Comparison of ENCODE assay signal across 34 cellular contexts in genomic region chr19:885536-886224, GRCh38. TPM values are rescaled to one million over a fixed set of nuclear protein-coding genes. Genes with fewer than 3 reads are reported as not detected.
"Had no signal": no experiment of that assay in that cellular context is flagged by ENCODE, and none has a peak within 500 bp of the region (broad histone marks: within the 10 kb centered on the region; RNA-seq: fewer than 3 reads in every experiment).

No MANE protein-coding gene starts in this region.

- H3K4me3 ChIP-seq: body of pancreas, PC-9 had no signal

- H3K27me3 ChIP-seq: body of pancreas had no signal

- DNase-seq: activated CD4-positive, alpha-beta T cell treated with anti-CD3 and anti-CD28 coated beads, Interleukin-2, amount 10 ng/mL, durations not matched to agents 24 days and 14 days; activated CD4-positive, alpha-beta T cell treated with anti-CD3 and anti-CD28 coated beads, Interleukin-2, amount 50 U/mL, for 4 hours; activated CD8-positive, alpha-beta T cell treated with anti-CD3 and anti-CD28 coated beads for 36 hours; activated gamma-delta T cell; activated naive CD4-positive, alpha-beta T cell treated with Interleukin-2 at 50 U/mL for 16 hours; activated naive CD8-positive, alpha-beta T cell treated with anti-CD3 and anti-CD28 coated beads, Interleukin-2, amount 10 ng/mL, durations not matched to agents 7 days and 5 days; activated T-cell treated with anti-CD3 and anti-CD28 coated beads, Interleukin-2, amount 50 U/mL, for 1 hour; activated T-cell treated with anti-CD3 and anti-CD28 coated beads, Interleukin-2, amount 50 U/mL, for 72 hours; amygdala; body of pancreas; caudate nucleus; NCI-H1105; NCI-H1417 treated with DMSO at 0.1 percent for 48 hours; NCI-H187 treated with DMSO at 0.1 percent for 48 hours; NCI-H2171 treated with DMSO at 0.1 percent for 48 hours; NCI-H2227 treated with DMSO at 0.1 percent for 48 hours; NCI-H446; NCI-H526 treated with DMSO at 0.1 percent for 48 hours; NCI-H774; PC-9; Right ventricle myocardium superior; SW 1271; T-helper 1 cell; T-helper 2 cell; T1000; WERI-Rb-1 had no signal

- H3K4me2 ChIP-seq: PC-9 had no signal

- H3K9me3 ChIP-seq: body of pancreas had no signal

- H3K27ac ChIP-seq: body of pancreas, PC-9, WERI-Rb-1 had no signal

- ATAC-seq: activated CD8-positive, alpha-beta T cell treated with anti-CD3 and anti-CD28 coated beads for 36 hours; activated T-cell treated with anti-CD3 and anti-CD28 coated beads, Interleukin-2, amount 50 U/mL, for 72 hours; body of pancreas had no signal

- FAIRE-seq: astrocyte, bronchial epithelial cell, RCC 7860 had no signal

- H2AFZ ChIP-seq: PC-9 had no signal

RNA-seq across cellular contexts. Expression of gene RNU6-9, which starts 7.6 kb away (rescaled TPM):
- total RNA-seq: activated CD4-positive, alpha-beta T cell treated with anti-CD3 and anti-CD28 coated beads, Interleukin-2, amount 10 ng/mL, durations not matched to agents 24 days and 14 days; activated CD8-positive, alpha-beta memory T cell treated with anti-CD3 and anti-CD28 coated beads for 36 hours; activated CD8-positive, alpha-beta T cell treated with anti-CD3 and anti-CD28 coated beads for 36 hours; activated naive CD8-positive, alpha-beta T cell treated with anti-CD3 and anti-CD28 coated beads, Interleukin-2, amount 10 ng/mL, durations not matched to agents 7 days and 5 days; activated T-cell treated with anti-CD3 and anti-CD28 coated beads, Interleukin-2, amount 50 U/mL, for 72 hours; activated T-helper 2 cell treated with anti-CD3 and anti-CD28 coated beads, Interferon-gamma antibody, Interleukin-2, Interleukin-4, amounts not matched to agents 10 μg/mL and 5 μg/mL and 100 μg/mL, durations not matched to agents 14 hours and 24 hours and 36 hours; astrocyte; body of pancreas; bronchial epithelial cell; MCF 10A; OCI-LY7; PC-9; Right ventricle myocardium superior had no signal
- polyA plus RNA-seq: adipose tissue had no signal

RNA-seq across cellular contexts. Expression of gene KISS1R, which starts 31.5 kb away (rescaled TPM):
- total RNA-seq: astrocyte, bronchial epithelial cell, MCF 10A, OCI-LY7, PC-9, Right ventricle myocardium superior had no signal
